ENCODE assay signal across 23 cellular contexts in genomic region chr5:98989723-98990122, GRCh38.
A peak's percentile ranks its signal among the peaks of the same experiment; 100 is the strongest.
DNase-seq lines count a peak whose midpoint lies in the region; ATAC-seq, FAIRE-seq and TF ChIP-seq lines count a peak whose summit lies in the region.
"Had no signal": no experiment of that assay in that cellular context is flagged by ENCODE, and none has a peak within 500 bp of the region (broad histone marks: within the 10 kb centered on the region; RNA-seq: fewer than 3 reads in every experiment).

No MANE protein-coding gene starts in this region.

- CTCF ChIA-PET in endothelial cell of umbilical vein (lab: Charles Lee), result no interaction called here

- TF ChIP-seq CTCF in endothelial cell of umbilical vein (IDR thresholded peaks at IDR 0.05; ENCODE audit: extremely low read depth in 1 of 2, insufficient read depth in 1 of 2, low read depth in 1 of 2, low read length in 2 of 2), result no peak
- no peak for TF ChIP-seq CTCF in gastrocnemius medialis (IDR thresholded peaks at IDR 0.05 in 4 of 5, conservative IDR thresholded peaks at IDR 0.05 in 1 of 5)
- no peak for TF ChIP-seq CTCF in thyroid gland (IDR thresholded peaks at IDR 0.05)

- H3K4me1 ChIP-seq in endothelial cell of umbilical vein (ENCODE audit: control insufficient read depth, extremely low read depth, insufficient read depth, low read length) (no peaks in the 10 kb centered on the region), gastrocnemius medialis (no peaks in the 10 kb centered on the region), thyroid gland (no peaks in the 10 kb centered on the region)
- H3K4me1 ChIP-seq: body of pancreas, tibial artery had no signal

- in situ Hi-C loops in KBM-7 (cut with MboI; ENCODE audit: low pct_unique_long_range_greater_than_20kb, low sequenced_read_pairs), result no loop called here
- in situ Hi-C loops in gastrocnemius medialis (cut with MboI; ENCODE audit: low sequenced_read_pairs in 4 of 4), result no loop called here

- POLR2A ChIA-PET in endothelial cell of umbilical vein (lab: Charles Lee), result no interaction called here

- no peaks in the 10 kb centered on the region for H3K79me2 ChIP-seq in endothelial cell of umbilical vein (ENCODE audit: control insufficient read depth, insufficient read depth, low read length)

- intact Hi-C loops in endothelial cell of umbilical vein (cut with micrococcal nuclease), result no loop called here
- intact Hi-C loops in gastrocnemius medialis (cut with DNase I; ENCODE audit: low total_unique reads), result no loop called here
- intact Hi-C loops in thyroid gland (cut with DNase I), result no loop called here

- ATAC-seq in GM21360 (IDR thresholded peaks at IDR 0.05; ENCODE audit: unreplicated experiment) (no peak), gastrocnemius medialis (no peak)
- ATAC-seq: activated CD8-positive, alpha-beta T cell treated with anti-CD3 and anti-CD28 coated beads, Interleukin-2, amount 10 ng/mL, durations not matched to agents 7 days and 5 days; activated T-cell treated with anti-CD3 and anti-CD28 coated beads, Interleukin-2, amount 50 U/mL, for 72 hours; body of pancreas; T-cell; WTC11 had no signal

- H3K9ac ChIP-seq in endothelial cell of umbilical vein (replicated peaks; ENCODE audit: extremely low read depth, insufficient read depth, low read length), result no peak overlapping the region

- no peak overlapping the region for H3K4me2 ChIP-seq in endothelial cell of umbilical vein (ENCODE audit: insufficient read depth, low read length)

- BruUV-seq in endothelial cell of umbilical vein (replicated peaks; lab: Mats Ljungman, UMichigan), result no TSS peak

- peak; percentile 84 for FAIRE-seq in endothelial cell of umbilical vein (lab: Jason Lieb, UNC)
- FAIRE-seq: A204.1, colon, H54 had no signal

- TF ChIP-seq POLR2A in endothelial cell of umbilical vein (IDR thresholded peaks at IDR 0.05; ENCODE audit: low read depth, low read length), result no peak
- no peak for TF ChIP-seq POLR2A in gastrocnemius medialis (IDR thresholded peaks at IDR 0.05)
- TF ChIP-seq POLR2A in thyroid gland (IDR thresholded peaks at IDR 0.05), result no peak

- H3K36me3 ChIP-seq in endothelial cell of umbilical vein (ENCODE audit: control insufficient read depth in 2 of 2, extremely low read depth in 1 of 2, insufficient read depth in 2 of 2, low read length in 2 of 2) (no peaks in the 10 kb centered on the region), gastrocnemius medialis (no peaks in the 10 kb centered on the region), thyroid gland (no peaks in the 10 kb centered on the region)
- H3K36me3 ChIP-seq: tibial artery had no signal

- H3K27me3 ChIP-seq in endothelial cell of umbilical vein (ENCODE audit: control insufficient read depth in 2 of 2, insufficient read depth in 2 of 2, low read length in 2 of 2) (no peaks in the 10 kb centered on the region), gastrocnemius medialis (no peaks in the 10 kb centered on the region), thyroid gland (no peaks in the 10 kb centered on the region)
- H3K27me3 ChIP-seq: body of pancreas, tibial artery had no signal

- H3K9me3 ChIP-seq in endothelial cell of umbilical vein (replicated peaks; ENCODE audit: control insufficient read depth, insufficient read depth, low read length) (no peaks in the 10 kb centered on the region), gastrocnemius medialis (no peaks in the 10 kb centered on the region), thyroid gland (no peaks in the 10 kb centered on the region)
- H3K9me3 ChIP-seq: body of pancreas, tibial artery had no signal

- WGBS in thyroid gland, 2 donors, result 58 to 78% methylated on average over 3 of the region's 3 CpGs

- no peak overlapping the region for H3K27ac ChIP-seq in endothelial cell of umbilical vein (ENCODE audit: insufficient read depth, low read depth, low read length)
- H3K27ac ChIP-seq in gastrocnemius medialis, result no peak overlapping the region
- no peak overlapping the region for H3K27ac ChIP-seq in thyroid gland
- H3K27ac ChIP-seq: body of pancreas, tibial artery had no signal

- DNase-seq in Ammon's horn (ENCODE audit: low spot score) (peak; percentile 35), KBM-7 (peak; percentile 96), OCI-M1 (lab: John Stamatoyannopoulos, UW) (peak; percentile 52), endothelial cell of umbilical vein (ENCODE audit: low read depth, low spot score) (no peak), HuH-7 (ENCODE audit: low spot score) (no peak), gastrocnemius medialis (no peak), thyroid gland (no peak)
- DNase-seq: activated CD8-positive, alpha-beta T cell treated with anti-CD3 and anti-CD28 coated beads, Interleukin-2, amount 10 ng/mL, durations not matched to agents 7 days and 5 days; activated naive CD8-positive, alpha-beta T cell treated with anti-CD3 and anti-CD28 coated beads for 36 hours; activated T-cell treated with anti-CD3 and anti-CD28 coated beads, Interleukin-2, amount 50 U/mL, for 72 hours; CD4-positive, alpha-beta T cell; IMR-90; NCI-H2107; NCI-H748 treated with DMSO at 0.1 percent for 48 hours; stimulated activated CD4-positive, alpha-beta T cell treated with anti-CD3 and anti-CD28 coated beads, Interleukin-12 subunit alpha, Interleukin-12 subunit beta, amount 100 ng/mL, for 4 hours; T-cell had no signal

- H2AFZ ChIP-seq in endothelial cell of umbilical vein (ENCODE audit: low read depth, low read length), result no peak overlapping the region

- H3K4me3 ChIP-seq in endothelial cell of umbilical vein (replicated peaks in 1 of 3; ENCODE audit: insufficient read depth in 1 of 3, low read depth in 1 of 3, low read length in 3 of 3) (no peak overlapping the region), gastrocnemius medialis (no peak overlapping the region), thyroid gland (replicated peaks in 1 of 3) (no peak overlapping the region)
- H3K4me3 ChIP-seq: body of pancreas, tibial artery had no signal

- H4K20me1 ChIP-seq in endothelial cell of umbilical vein (replicated peaks; ENCODE audit: control insufficient read depth, extremely low read depth, insufficient read depth, low read length), result no peaks in the 10 kb centered on the region

- dilution Hi-C loops in endothelial cell of umbilical vein (cut with MboI; ENCODE audit: extremely low pct_ligation_motif_present, low sequenced_read_pairs), result no loop called here

- no peaks in the 10 kb centered on the region for H3K9me1 ChIP-seq in endothelial cell of umbilical vein (replicated peaks; ENCODE audit: control insufficient read depth, extremely low read depth, insufficient read depth, low read length)

TF ChIP-seq in endothelial cell of umbilical vein, 7 proteins besides CTCF, POLR2A, EP300 and RAD21:
- no peak for TF ChIP-seq FOS (IDR thresholded peaks at IDR 0.05; ENCODE audit: borderline replicate concordance, insufficient read depth, low read length)
- no peak for TF ChIP-seq GATA2 (IDR thresholded peaks at IDR 0.05; ENCODE audit: insufficient read depth, insufficient read length, low read depth, low read length)
- TF ChIP-seq MAX (IDR thresholded peaks at IDR 0.05; ENCODE audit: insufficient read depth, insufficient read length), result no peak
- no peak for TF ChIP-seq JUN (IDR thresholded peaks at IDR 0.05; ENCODE audit: borderline replicate concordance, insufficient read depth, insufficient read length, low read depth)
- TF ChIP-seq POLR2AphosphoS5 (IDR thresholded peaks at IDR 0.05; ENCODE audit: insufficient read depth, low read depth, low read length), result no peak
- TF ChIP-seq MYC (IDR thresholded peaks at IDR 0.05; ENCODE audit: low read depth, low read length), result no peak
- no peak for TF ChIP-seq EZH2 (IDR thresholded peaks at IDR 0.05; ENCODE audit: borderline replicate concordance, low read depth, low read length, severe bottlenecking)

Comparison
In these comparisons a context has a peak if more than half of its experiments do, and no peak if none do; other contexts are left out.
1. DNase-seq: peak in Ammon's horn (single experiment), KBM-7 (single experiment) and OCI-M1 (single experiment); none in endothelial cell of umbilical vein (single experiment), HuH-7 (single experiment), gastrocnemius medialis (0 of 2) and thyroid gland (0 of 2).